31 cellular contexts compared by ENCODE assay signal in genomic region chr2:218430721-218431120, GRCh38. TPM values are rescaled to one million over a fixed set of nuclear protein-coding genes. Genes with fewer than 3 reads are reported as not detected.
"Had no signal": no experiment of that assay in that cellular context is flagged by ENCODE, and none has a peak within 500 bp of the region (broad histone marks: within the 10 kb centered on the region; RNA-seq: fewer than 3 reads in every experiment).

No MANE protein-coding gene starts in this region.

- H3K9me3 ChIP-seq: body of pancreas, vagina had no signal

- H3K9me3 Mint-ChIP-seq: activated naive CD4-positive, alpha-beta T cell treated with anti-CD3 and anti-CD28 coated beads, Interleukin-2, amount 50 U/mL, for 24 hours; activated T-helper 1 cell treated with anti-CD3 and anti-CD28 coated beads, Interleukin-12 subunit alpha, Interleukin-12 subunit beta, Interleukin-2, Interleukin-4 antibody, amounts not matched to agents 30 ng/mL and 10 ng/mL and 1 ng/mL, durations not matched to agents 14 hours and 24 hours and 36 hours; memory B cell; natural killer cell; neural progenitor cell; stimulated activated memory B cell treated with anti-CD40 and anti-IgM and Interleukin-4, amounts not matched to agents 10 μg/mL and 1 μg/mL and 100 μg/mL, for 72 hours; stimulated activated naive CD8-positive, alpha-beta T cell treated with anti-CD3 and anti-CD28 coated beads, Interleukin-15, amount 100 ng/mL, for 72 hours; type B pancreatic cell had no signal

- H3K27me3 ChIP-seq: body of pancreas, dorsolateral prefrontal cortex, neural progenitor cell, vagina had no signal

- DNase-seq: activated CD4-positive, alpha-beta T cell treated with anti-CD3 and anti-CD28 coated beads for 36 hours; activated CD4-positive, alpha-beta T cell treated with anti-CD3 and anti-CD28 coated beads, Interleukin-2, amount 50 U/mL, for 4 hours; activated CD4-positive, CD25-positive, alpha-beta regulatory T cell; activated CD8-positive, alpha-beta memory T cell treated with anti-CD3 and anti-CD28 coated beads, Interleukin-2, amount 50 U/mL, for 4 hours; activated gamma-delta T cell treated with Interleukin-2 at 50 U/mL for 16 hours; activated T-cell treated with anti-CD3 and anti-CD28 coated beads, Interleukin-2, amount 50 U/mL, for 1 hour; anterior cingulate cortex; body of pancreas; cerebellar nuclear complex; effector memory CD4-positive, alpha-beta T cell; left cardiac atrium; natural killer cell; right cardiac atrium; stimulated activated CD4-positive, alpha-beta T cell treated with anti-CD3 and anti-CD28 coated beads, Interleukin-4, amount 100 ng/mL, for 24 hours; stimulated activated naive CD8-positive, alpha-beta T cell treated with anti-CD3 and anti-CD28 coated beads, Interleukin-15, amount 100 ng/mL, for 72 hours; substantia nigra; T-helper 1 cell had no signal

- H3K27me3 Mint-ChIP-seq: activated CD4-positive, alpha-beta T cell treated with anti-CD3 and anti-CD28 coated beads for 36 hours; activated naive CD4-positive, alpha-beta T cell treated with anti-CD3 and anti-CD28 coated beads, Interleukin-2, amount 50 U/mL, for 24 hours; stimulated activated naive CD8-positive, alpha-beta T cell treated with anti-CD3 and anti-CD28 coated beads, Interleukin-15, amount 100 ng/mL, for 72 hours; type B pancreatic cell had no signal

- H3K4me1 Mint-ChIP-seq: activated CD4-positive, alpha-beta T cell treated with anti-CD3 and anti-CD28 coated beads for 36 hours; activated naive CD4-positive, alpha-beta T cell treated with anti-CD3 and anti-CD28 coated beads, Interleukin-2, amount 50 U/mL, for 24 hours; memory B cell; stimulated activated memory B cell treated with anti-CD40 and anti-IgM and Interleukin-4, amounts not matched to agents 10 μg/mL and 1 μg/mL and 100 μg/mL, for 72 hours; stimulated activated naive CD8-positive, alpha-beta T cell treated with anti-CD3 and anti-CD28 coated beads, Interleukin-15, amount 100 ng/mL, for 72 hours had no signal

- H3K36me3 ChIP-seq: neural progenitor cell, vagina had no signal

- H3K4me3 Mint-ChIP-seq: activated CD4-positive, alpha-beta T cell treated with anti-CD3 and anti-CD28 coated beads for 36 hours; activated naive CD4-positive, alpha-beta T cell treated with anti-CD3 and anti-CD28 coated beads, Interleukin-2, amount 50 U/mL, for 24 hours; activated T-helper 1 cell treated with anti-CD3 and anti-CD28 coated beads, Interleukin-12 subunit alpha, Interleukin-12 subunit beta, Interleukin-2, Interleukin-4 antibody, amounts not matched to agents 30 ng/mL and 10 ng/mL and 1 ng/mL, durations not matched to agents 14 hours and 24 hours and 36 hours; memory B cell; natural killer cell; neural progenitor cell; stimulated activated memory B cell treated with anti-CD40 and anti-IgM and Interleukin-4, amounts not matched to agents 10 μg/mL and 1 μg/mL and 100 μg/mL, for 72 hours; stimulated activated naive CD8-positive, alpha-beta T cell treated with anti-CD3 and anti-CD28 coated beads, Interleukin-15, amount 100 ng/mL, for 72 hours; type B pancreatic cell had no signal

- H3K4me1 ChIP-seq: body of pancreas, neural progenitor cell, vagina had no signal

- H3K27ac ChIP-seq: body of pancreas, coronary artery, dorsolateral prefrontal cortex, neural progenitor cell, vagina had no signal

- ATAC-seq: activated CD4-positive, alpha-beta T cell treated with anti-CD3 and anti-CD28 coated beads for 36 hours; body of pancreas; left cardiac atrium; natural killer cell; stimulated activated memory B cell treated with anti-CD40 and anti-IgM and Interleukin-4, amounts not matched to agents 10 μg/mL and 1 μg/mL and 100 μg/mL, for 72 hours; stimulated activated naive CD8-positive, alpha-beta T cell treated with anti-CD3 and anti-CD28 coated beads, Interleukin-15, amount 100 ng/mL, for 72 hours had no signal

- H3K36me3 Mint-ChIP-seq: memory B cell; natural killer cell; neural progenitor cell; stimulated activated memory B cell treated with anti-CD40 and anti-IgM and Interleukin-4, amounts not matched to agents 10 μg/mL and 1 μg/mL and 100 μg/mL, for 72 hours; type B pancreatic cell had no signal

- H3K27ac Mint-ChIP-seq: activated naive CD4-positive, alpha-beta T cell treated with anti-CD3 and anti-CD28 coated beads, Interleukin-2, amount 50 U/mL, for 24 hours; activated T-helper 1 cell treated with anti-CD3 and anti-CD28 coated beads, Interleukin-12 subunit alpha, Interleukin-12 subunit beta, Interleukin-2, Interleukin-4 antibody, amounts not matched to agents 30 ng/mL and 10 ng/mL and 1 ng/mL, durations not matched to agents 14 hours and 24 hours and 36 hours; memory B cell; natural killer cell; neural progenitor cell; stimulated activated memory B cell treated with anti-CD40 and anti-IgM and Interleukin-4, amounts not matched to agents 10 μg/mL and 1 μg/mL and 100 μg/mL, for 72 hours; type B pancreatic cell had no signal

- H3K4me3 ChIP-seq: body of pancreas, coronary artery, dorsolateral prefrontal cortex, neural progenitor cell, vagina had no signal

RNA-seq across cellular contexts. Expression of gene VIL1, which starts 11.8 kb away (rescaled TPM):
- total RNA-seq: activated CD4-positive, alpha-beta T cell treated with anti-CD3 and anti-CD28 coated beads for 36 hours; activated CD8-positive, alpha-beta memory T cell treated with anti-CD3 and anti-CD28 coated beads for 36 hours; activated T-helper 1 cell treated with anti-CD3 and anti-CD28 coated beads, Interleukin-12 subunit alpha, Interleukin-12 subunit beta, Interleukin-2, Interleukin-4 antibody, amounts not matched to agents 30 ng/mL and 10 ng/mL and 1 ng/mL, durations not matched to agents 14 hours and 24 hours and 36 hours; epithelial cell of proximal tubule; frontal cortex; left cardiac atrium; omental fat pad; right cardiac atrium; skeletal muscle tissue; vagina had no signal

RNA-seq across cellular contexts. Expression of gene SLC11A1, which starts 48.6 kb away (rescaled TPM):
- total RNA-seq: epithelial cell of proximal tubule had no signal
